Comparison of ENCODE assay signal across 9 cellular contexts in genomic region chr12:116594325-116595038, GRCh38. TPM values are rescaled to one million over a fixed set of nuclear protein-coding genes. Genes with fewer than 3 reads are reported as not detected.
DNase-seq lines count a peak whose midpoint lies in the region; ATAC-seq and TF ChIP-seq lines count a peak whose summit lies in the region.
"Had no signal": no experiment of that assay in that cellular context is flagged by ENCODE, and none has a peak within 500 bp of the region (broad histone marks: within the 10 kb centered on the region; RNA-seq: fewer than 3 reads in every experiment).

No MANE protein-coding gene starts in this region.

- H3K27me3 ChIP-seq in sigmoid colon = no peaks in the 10 kb centered on the region

- H3K9me3 ChIP-seq in sigmoid colon = no peaks in the 10 kb centered on the region

- H3K4me1 ChIP-seq in sigmoid colon = peaks cover 0 to 31% (median 26%) of the 10 kb centered on the region in 4 donors

- H3K4me3 Mint-ChIP-seq in WTC11 = no peak overlapping the region
- no peak overlapping the region for H3K4me3 Mint-ChIP-seq in central memory CD8-positive, alpha-beta T cell

- H3K36me3 ChIP-seq in sigmoid colon = no peaks in the 10 kb centered on the region

- H3K4me3 ChIP-seq in sigmoid colon = no peak overlapping the region

- no peak for TF ChIP-seq CTCF in WTC11 (IDR thresholded peaks at IDR 0.05)
- no peak for TF ChIP-seq CTCF in sigmoid colon (IDR thresholded peaks at IDR 0.05)

- TF ChIP-seq POLR2A in sigmoid colon (IDR thresholded peaks at IDR 0.05) = no peak

- intact Hi-C loops in sigmoid colon (cut with DNase I) = loop anchor here (5.0 kb wide), 4 partner anchors 52 to 532 kb away; no protein-coding TSS in a partner anchor

- peak; percentile 84 for DNase-seq in KG1 (lab: John Stamatoyannopoulos, UW)
- DNase-seq in WTC11 (ENCODE audit: low spot score) = no peak
- peak in 1 of 2 donors; percentile 13 for DNase-seq in central memory CD8-positive, alpha-beta T cell (ENCODE audit: low spot score in 2 of 2)
- peak; percentile 5 to 37 for DNase-seq in stimulated activated CD4-positive, alpha-beta T cell treated with anti-CD3 and anti-CD28 coated beads, Interleukin-4, amount 100 ng/mL, for 4 hours
- DNase-seq in GM03348 (ENCODE audit: low spot score) = no peak
- DNase-seq in sigmoid colon = no peak
- no peak for DNase-seq in SW 1271 (lab: John Stamatoyannopoulos, UW)
- no peak for DNase-seq in hepatic stellate cell (ENCODE audit: low spot score)
- DNase-seq: NCI-H510A treated with DMSO at 0.1 percent for 48 hours had no signal

- POLR2A ChIA-PET in WTC11 (lab: Charles Lee) = no interaction called here

- H3K36me3 Mint-ChIP-seq in WTC11 = no peaks in the 10 kb centered on the region
- no peaks in the 10 kb centered on the region for H3K36me3 Mint-ChIP-seq in central memory CD8-positive, alpha-beta T cell (ENCODE audit: insufficient read depth)

- WGBS in sigmoid colon, 2 donors = 55 to 84% methylated on average over 12 of the region's 12 CpGs

- CTCF ChIA-PET in WTC11 (lab: Charles Lee) = no interaction called here

- H3K27ac ChIP-seq in sigmoid colon = no peak overlapping the region

- no peaks in the 10 kb centered on the region for H3K9me3 Mint-ChIP-seq in WTC11
- H3K9me3 Mint-ChIP-seq in central memory CD8-positive, alpha-beta T cell = no peaks in the 10 kb centered on the region

- no peaks in the 10 kb centered on the region; the same call in 1 of the 2 replicates for H3K27me3 Mint-ChIP-seq in WTC11 (ENCODE audit: low read depth)
- no peaks in the 10 kb centered on the region for H3K27me3 Mint-ChIP-seq in central memory CD8-positive, alpha-beta T cell

- 0 out of 2 replicates have a peak overlapping the region, but pooled peaks have one; percentile 6 for H3K27ac Mint-ChIP-seq in WTC11
- H3K27ac Mint-ChIP-seq in central memory CD8-positive, alpha-beta T cell (ENCODE audit: low read depth) = no peak overlapping the region

- peaks cover 26% of the 10 kb centered on the region for H3K4me1 Mint-ChIP-seq in WTC11
- peaks cover 12% of the 10 kb centered on the region for H3K4me1 Mint-ChIP-seq in central memory CD8-positive, alpha-beta T cell

- ATAC-seq in WTC11 = no peak
- ATAC-seq in central memory CD8-positive, alpha-beta T cell (replicated peaks; ENCODE audit: extremely low read depth, poor library complexity, severe bottlenecking) = peak; percentile 60

- no peak for TF ChIP-seq EP300 in sigmoid colon (IDR thresholded peaks at IDR 0.05)

TF ChIP-seq in WTC11, 78 proteins besides CTCF, POLR2A, EP300 and RAD21:
- TF ChIP-seq NFATC4 (CRISPR knock-in tag; IDR thresholded peaks at IDR 0.05) (no peak), SMAD3 (CRISPR knock-in tag; IDR thresholded peaks at IDR 0.05; ENCODE audit: borderline replicate concordance) (no peak), NR1H2 (CRISPR knock-in tag; IDR thresholded peaks at IDR 0.05) (no peak), NFE2L1 (CRISPR knock-in tag; IDR thresholded peaks at IDR 0.05) (no peak), CBFB (CRISPR knock-in tag; IDR thresholded peaks at IDR 0.05; ENCODE audit: low read depth) (no peak), TP53 (CRISPR knock-in tag; IDR thresholded peaks at IDR 0.05) (no peak), MXD4 (CRISPR knock-in tag; IDR thresholded peaks at IDR 0.05; ENCODE audit: borderline replicate concordance) (no peak), ERG (CRISPR knock-in tag; IDR thresholded peaks at IDR 0.05) (no peak), IRF1 (CRISPR knock-in tag; IDR thresholded peaks at IDR 0.05) (no peak), ZMAT4 (CRISPR knock-in tag; IDR thresholded peaks at IDR 0.05) (no peak), TEAD1 (CRISPR knock-in tag; IDR thresholded peaks at IDR 0.05) (no peak), E2F4 (CRISPR knock-in tag; IDR thresholded peaks at IDR 0.05; ENCODE audit: borderline replicate concordance, low read depth) (no peak), ZNF219 (CRISPR knock-in tag; IDR thresholded peaks at IDR 0.05; ENCODE audit: borderline replicate concordance) (no peak), JAZF1 (CRISPR knock-in tag; IDR thresholded peaks at IDR 0.05) (no peak), ZNF263 (CRISPR knock-in tag; IDR thresholded peaks at IDR 0.05; ENCODE audit: low read depth) (no peak), GABPB1 (CRISPR knock-in tag; IDR thresholded peaks at IDR 0.05) (no peak), RELA (CRISPR knock-in tag; IDR thresholded peaks at IDR 0.05; ENCODE audit: borderline replicate concordance) (no peak), AR (CRISPR knock-in tag; IDR thresholded peaks at IDR 0.05) (no peak), E2F1 (CRISPR knock-in tag; IDR thresholded peaks at IDR 0.05) (no peak), ZNF121 (CRISPR knock-in tag; IDR thresholded peaks at IDR 0.05) (no peak)
TF ChIP-seq in WTC11: peak in this region for 0.

RNA-seq across cellular contexts. Expression of gene MAP1LC3B2, which starts 35.3 kb away (rescaled TPM):
- 2.2 to 3.0 TPM (median 2.5 TPM) in 3 replicates for total RNA-seq in WTC11 (2021)
- 1 to 10 TPM in 1 of 4 donors, not detected in 3; 1.1 TPM for total RNA-seq in sigmoid colon
- polyA plus RNA-seq in sigmoid colon = 1 to 10 TPM in 2 of 3 donors, under 1 TPM in 1; 0.90 to 6.2 (median 4.8) TPM

Comparison
In these comparisons a context has a peak if more than half of its experiments do, and no peak if none do; other contexts are left out.
1. DNase-seq: peak in KG1 (single experiment) and stimulated activated CD4-positive, alpha-beta T cell treated with anti-CD3 and anti-CD28 coated beads, Interleukin-4, amount 100 ng/mL, for 4 hours (2 of 2); none in WTC11 (single experiment), GM03348 (single experiment), sigmoid colon (single experiment), SW 1271 (0 of 2) and hepatic stellate cell (single experiment).